1 cellular context compared by ENCODE assay signal in genomic region chr14:60251877-60252276, GRCh38.
TF ChIP-seq lines count a peak whose summit lies in the region.

No MANE protein-coding gene starts in this region.

TF ChIP-seq in SK-N-SH treated with all-trans-retinoic acid at 6 μM for 48 hours, 23 proteins besides CTCF, POLR2A, EP300 and RAD21 (continued from another document):
- TF ChIP-seq, protein P1, sequence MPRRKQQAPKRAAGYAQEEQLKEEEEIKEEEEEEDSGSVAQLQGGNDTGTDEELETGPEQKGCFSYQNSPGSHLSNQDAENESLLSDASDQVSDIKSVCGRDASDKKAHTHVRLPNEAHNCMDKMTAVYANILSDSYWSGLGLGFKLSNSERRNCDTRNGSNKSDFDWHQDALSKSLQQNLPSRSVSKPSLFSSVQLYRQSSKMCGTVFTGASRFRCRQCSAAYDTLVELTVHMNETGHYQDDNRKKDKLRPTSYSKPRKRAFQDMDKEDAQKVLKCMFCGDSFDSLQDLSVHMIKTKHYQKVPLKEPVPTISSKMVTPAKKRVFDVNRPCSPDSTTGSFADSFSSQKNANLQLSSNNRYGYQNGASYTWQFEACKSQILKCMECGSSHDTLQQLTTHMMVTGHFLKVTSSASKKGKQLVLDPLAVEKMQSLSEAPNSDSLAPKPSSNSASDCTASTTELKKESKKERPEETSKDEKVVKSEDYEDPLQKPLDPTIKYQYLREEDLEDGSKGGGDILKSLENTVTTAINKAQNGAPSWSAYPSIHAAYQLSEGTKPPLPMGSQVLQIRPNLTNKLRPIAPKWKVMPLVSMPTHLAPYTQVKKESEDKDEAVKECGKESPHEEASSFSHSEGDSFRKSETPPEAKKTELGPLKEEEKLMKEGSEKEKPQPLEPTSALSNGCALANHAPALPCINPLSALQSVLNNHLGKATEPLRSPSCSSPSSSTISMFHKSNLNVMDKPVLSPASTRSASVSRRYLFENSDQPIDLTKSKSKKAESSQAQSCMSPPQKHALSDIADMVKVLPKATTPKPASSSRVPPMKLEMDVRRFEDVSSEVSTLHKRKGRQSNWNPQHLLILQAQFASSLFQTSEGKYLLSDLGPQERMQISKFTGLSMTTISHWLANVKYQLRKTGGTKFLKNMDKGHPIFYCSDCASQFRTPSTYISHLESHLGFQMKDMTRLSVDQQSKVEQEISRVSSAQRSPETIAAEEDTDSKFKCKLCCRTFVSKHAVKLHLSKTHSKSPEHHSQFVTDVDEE (CRISPR knock-in tag; IDR thresholded peaks at IDR 0.05), result no peak
- TF ChIP-seq, protein P2, sequence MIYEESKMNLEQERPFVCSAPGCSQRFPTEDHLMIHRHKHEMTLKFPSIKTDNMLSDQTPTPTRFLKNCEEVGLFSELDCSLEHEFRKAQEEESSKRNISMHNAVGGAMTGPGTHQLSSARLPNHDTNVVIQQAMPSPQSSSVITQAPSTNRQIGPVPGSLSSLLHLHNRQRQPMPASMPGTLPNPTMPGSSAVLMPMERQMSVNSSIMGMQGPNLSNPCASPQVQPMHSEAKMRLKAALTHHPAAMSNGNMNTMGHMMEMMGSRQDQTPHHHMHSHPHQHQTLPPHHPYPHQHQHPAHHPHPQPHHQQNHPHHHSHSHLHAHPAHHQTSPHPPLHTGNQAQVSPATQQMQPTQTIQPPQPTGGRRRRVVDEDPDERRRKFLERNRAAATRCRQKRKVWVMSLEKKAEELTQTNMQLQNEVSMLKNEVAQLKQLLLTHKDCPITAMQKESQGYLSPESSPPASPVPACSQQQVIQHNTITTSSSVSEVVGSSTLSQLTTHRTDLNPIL (CRISPR knock-in tag; IDR thresholded peaks at IDR 0.05; ENCODE audit: low read depth), result no peak
- no peak for TF ChIP-seq ISL1 (CRISPR knock-in tag; IDR thresholded peaks at IDR 0.05)
- TF ChIP-seq BACH2 (CRISPR knock-in tag; IDR thresholded peaks at IDR 0.05; ENCODE audit: borderline replicate concordance), result no peak
- TF ChIP-seq POU6F1 (CRISPR knock-in tag; IDR thresholded peaks at IDR 0.05; ENCODE audit: borderline replicate concordance, low read depth), result no peak
